Comparison of ENCODE assay signal across 16 cellular contexts in genomic region chr14:74981833-74982232, GRCh38. TPM values are rescaled to one million over a fixed set of nuclear protein-coding genes. Genes with fewer than 3 reads are reported as not detected.
"Had no signal": no experiment of that assay in that cellular context is flagged by ENCODE, and none has a peak within 500 bp of the region (broad histone marks: within the 10 kb centered on the region; RNA-seq: fewer than 3 reads in every experiment).

No MANE protein-coding gene starts in this region.

- H3K27me3 ChIP-seq: adrenal gland, pancreas, upper lobe of right lung had no signal

- DNase-seq: activated CD4-positive, alpha-beta T cell treated with anti-CD3 and anti-CD28 coated beads for 4 hours; activated CD8-positive, alpha-beta T cell treated with anti-CD3 and anti-CD28 coated beads for 36 hours; activated naive CD4-positive, alpha-beta T cell treated with anti-CD3 and anti-CD28 coated beads, Interleukin-2, amount 50 U/mL, for 16 hours; effector memory CD8-positive, alpha-beta T cell; mammary epithelial cell; nephron progenitor cell; pancreas; stimulated activated naive B cell treated with anti-CD40 and anti-IgM and Interleukin-4, amounts not matched to agents 10 μg/mL and 1 μg/mL and 100 μg/mL, for 72 hours; upper lobe of right lung had no signal

- H3K4me1 ChIP-seq: pancreas had no signal

- H3K9me3 Mint-ChIP-seq: activated CD8-positive, alpha-beta T cell treated with anti-CD3 and anti-CD28 coated beads for 36 hours; activated T-helper 17 cell treated with anti-CD3 and anti-CD28 coated beads, Interleukin-2, amount 50 U/mL, for 72 hours; brain; central memory CD8-positive, alpha-beta T cell; dendritic cell treated with granulocyte-macrophage colony-stimulating factor and Interleukin-4, amounts not matched to agents 40 ng/mL and 50 ng/mL, for 4 days; effector memory CD8-positive, alpha-beta T cell; nephron progenitor cell; stimulated activated naive B cell treated with anti-CD40 and anti-IgM and Interleukin-4, amounts not matched to agents 10 μg/mL and 1 μg/mL and 100 μg/mL, for 72 hours; T-helper 1 cell treated with Interleukin-12 subunit alpha and Interleukin-12 subunit beta and Interleukin-4 antibody, amounts not matched to agents 30 μg/mL and 1 μg/mL, for 36 hours had no signal

- H3K27me3 Mint-ChIP-seq: activated CD8-positive, alpha-beta T cell treated with anti-CD3 and anti-CD28 coated beads for 36 hours; activated T-helper 17 cell treated with anti-CD3 and anti-CD28 coated beads, Interleukin-2, amount 50 U/mL, for 72 hours; central memory CD8-positive, alpha-beta T cell; dendritic cell treated with granulocyte-macrophage colony-stimulating factor and Interleukin-4, amounts not matched to agents 40 ng/mL and 50 ng/mL, for 4 days; effector memory CD8-positive, alpha-beta T cell; stimulated activated naive B cell treated with anti-CD40 and anti-IgM and Interleukin-4, amounts not matched to agents 10 μg/mL and 1 μg/mL and 100 μg/mL, for 72 hours had no signal

- H3K4me3 ChIP-seq: adrenal gland, pancreas, smooth muscle cell, upper lobe of right lung had no signal

- H3K27ac Mint-ChIP-seq: activated CD8-positive, alpha-beta T cell treated with anti-CD3 and anti-CD28 coated beads for 36 hours; dendritic cell treated with granulocyte-macrophage colony-stimulating factor and Interleukin-4, amounts not matched to agents 40 ng/mL and 50 ng/mL, for 4 days; nephron progenitor cell; stimulated activated naive B cell treated with anti-CD40 and anti-IgM and Interleukin-4, amounts not matched to agents 10 μg/mL and 1 μg/mL and 100 μg/mL, for 72 hours; T-helper 1 cell treated with Interleukin-12 subunit alpha and Interleukin-12 subunit beta and Interleukin-4 antibody, amounts not matched to agents 30 μg/mL and 1 μg/mL, for 36 hours had no signal

- H3K27ac ChIP-seq: adrenal gland, pancreas, upper lobe of right lung had no signal

- H3K36me3 ChIP-seq: adrenal gland, pancreas, upper lobe of right lung had no signal

- ATAC-seq: activated CD8-positive, alpha-beta T cell treated with anti-CD3 and anti-CD28 coated beads for 36 hours; activated T-helper 17 cell treated with anti-CD3 and anti-CD28 coated beads, Interleukin-2, amount 50 U/mL, for 72 hours; effector memory CD8-positive, alpha-beta T cell; pancreas; stimulated activated naive B cell treated with anti-CD40 and anti-IgM and Interleukin-4, amounts not matched to agents 10 μg/mL and 1 μg/mL and 100 μg/mL, for 72 hours had no signal

- H3K4me1 Mint-ChIP-seq: activated T-helper 17 cell treated with anti-CD3 and anti-CD28 coated beads, Interleukin-2, amount 50 U/mL, for 72 hours; central memory CD8-positive, alpha-beta T cell; stimulated activated naive B cell treated with anti-CD40 and anti-IgM and Interleukin-4, amounts not matched to agents 10 μg/mL and 1 μg/mL and 100 μg/mL, for 72 hours had no signal

- H3K9me3 ChIP-seq: adrenal gland, pancreas, upper lobe of right lung had no signal

- H3K36me3 Mint-ChIP-seq: brain; stimulated activated naive B cell treated with anti-CD40 and anti-IgM and Interleukin-4, amounts not matched to agents 10 μg/mL and 1 μg/mL and 100 μg/mL, for 72 hours had no signal

- H3K4me3 Mint-ChIP-seq: activated CD8-positive, alpha-beta T cell treated with anti-CD3 and anti-CD28 coated beads for 36 hours; activated T-helper 17 cell treated with anti-CD3 and anti-CD28 coated beads, Interleukin-2, amount 50 U/mL, for 72 hours; brain; central memory CD8-positive, alpha-beta T cell; dendritic cell treated with granulocyte-macrophage colony-stimulating factor and Interleukin-4, amounts not matched to agents 40 ng/mL and 50 ng/mL, for 4 days; effector memory CD8-positive, alpha-beta T cell; nephron progenitor cell; stimulated activated naive B cell treated with anti-CD40 and anti-IgM and Interleukin-4, amounts not matched to agents 10 μg/mL and 1 μg/mL and 100 μg/mL, for 72 hours; T-helper 1 cell treated with Interleukin-12 subunit alpha and Interleukin-12 subunit beta and Interleukin-4 antibody, amounts not matched to agents 30 μg/mL and 1 μg/mL, for 36 hours had no signal

- FAIRE-seq: pancreas had no signal

RNA-seq across cellular contexts. Expression of gene RPS6KL1, which starts 58.8 kb away (rescaled TPM):
- total RNA-seq: smooth muscle cell had no signal
- polyA plus RNA-seq: smooth muscle cell had no signal
